20 cellular contexts compared by ENCODE assay signal in genomic region chr17:57221366-57222350, GRCh38. TPM values are rescaled to one million over a fixed set of nuclear protein-coding genes. Genes with fewer than 3 reads are reported as not detected.
DNase-seq lines count a peak whose midpoint lies in the region; ATAC-seq and TF ChIP-seq lines count a peak whose summit lies in the region.
"Had no signal": no experiment of that assay in that cellular context is flagged by ENCODE, and none has a peak within 500 bp of the region (broad histone marks: within the 10 kb centered on the region; RNA-seq: fewer than 3 reads in every experiment).

No MANE protein-coding gene starts in this region.

- no peak for TF ChIP-seq RAD21 in HCT116 (IDR thresholded peaks at IDR 0.05; ENCODE audit: low read depth)

- peak; percentile 1 for DNase-seq in DMS53 (lab: John Stamatoyannopoulos, UW)
- no peak for DNase-seq in DMS53 treated with DMSO at 0.1 percent for 48 hours (lab: John Stamatoyannopoulos, UW; ENCODE audit: unreplicated experiment)
- no peak for DNase-seq in T-helper 1 cell
- no peak for DNase-seq in HCT116 (ENCODE audit: low read depth, low spot score)
- DNase-seq in WTC11 (ENCODE audit: low spot score): no peak
- DNase-seq in nephron progenitor cell: no peak
- DNase-seq: AML-193; CD4-positive, alpha-beta T cell; DMS153; DND-41; EL; GOT3; H9 had no signal

- H3K4me3 Mint-ChIP-seq in T-helper 1 cell treated with Interleukin-12 subunit alpha and Interleukin-12 subunit beta and Interleukin-4 antibody, amounts not matched to agents 30 μg/mL and 1 μg/mL, for 36 hours: no peak overlapping the region
- H3K4me3 Mint-ChIP-seq in WTC11: no peak overlapping the region
- H3K4me3 Mint-ChIP-seq in nephron progenitor cell: no peak overlapping the region
- H3K4me3 Mint-ChIP-seq: CD4-positive, alpha-beta T cell; H9 had no signal

- H3K36me3 ChIP-seq in HCT116 (ENCODE audit: control insufficient read depth in 1 of 2, insufficient read depth in 2 of 2, low read length in 2 of 2): no peaks in the 10 kb centered on the region

- H4K20me1 ChIP-seq in HCT116 (ENCODE audit: insufficient read depth): no peaks in the 10 kb centered on the region

- no peak overlapping the region for H3K4me2 ChIP-seq in HCT116 (ENCODE audit: low read length)
- H3K4me2 ChIP-seq: A549 had no signal

- TF ChIP-seq CTCF in HCT116 (IDR thresholded peaks at IDR 0.05 in 2 of 3, conservative IDR thresholded peaks at IDR 0.05 in 1 of 3; ENCODE audit: borderline replicate concordance in 1 of 3, insufficient read depth in 1 of 3, low read depth in 2 of 3, low read length in 2 of 3) (no peak), WTC11 (IDR thresholded peaks at IDR 0.05) (no peak), nephron progenitor cell (IDR thresholded peaks at IDR 0.05) (no peak)

- peak overlapping the region; percentile 19 for H2AFZ ChIP-seq in HCT116 (ENCODE audit: low read depth, low read length, poor library complexity, severe bottlenecking)

- H3K27me3 ChIP-seq in HCT116 (ENCODE audit: insufficient read depth, low read length): no peaks in the 10 kb centered on the region

- H3K27me3 Mint-ChIP-seq in T-helper 1 cell treated with Interleukin-12 subunit alpha and Interleukin-12 subunit beta and Interleukin-4 antibody, amounts not matched to agents 30 μg/mL and 1 μg/mL, for 36 hours (ENCODE audit: low read depth): peaks cover 24% of the 10 kb centered on the region
- H3K27me3 Mint-ChIP-seq in WTC11 (ENCODE audit: low read depth) (no peaks in the 10 kb centered on the region; the same call in 1 of the 2 replicates), nephron progenitor cell (ENCODE audit: low read depth, poor library complexity) (no peaks in the 10 kb centered on the region)

- H3K4me3 ChIP-seq in HCT116 (replicated peaks in 1 of 2; ENCODE audit: low read depth in 1 of 2, low read length in 2 of 2): no peak overlapping the region
- H3K4me3 ChIP-seq: A549, GM12878 had no signal

- no peak overlapping the region for H3K27ac ChIP-seq in HCT116 (ENCODE audit: low read depth, low read length)
- H3K27ac ChIP-seq: 22Rv1, A549, C4-2B had no signal

- BruUV-seq in HCT116 (replicated peaks; lab: Mats Ljungman, UMichigan): no TSS peak

- POLR2A ChIA-PET in HCT116 (lab: Charles Lee) (no interaction called here), WTC11 (lab: Charles Lee) (no interaction called here)

- ATAC-seq in HCT116 (no peak), WTC11 (no peak), HG03097 (IDR thresholded peaks at IDR 0.05; ENCODE audit: low FRiP score, unreplicated experiment) (no peak)
- ATAC-seq: A549, GM12878 had no signal

- intact Hi-C loops in HCT116 (cut with micrococcal nuclease): no loop called here

- H3K9me2 ChIP-seq in HCT116 (ENCODE audit: insufficient read depth): no peaks in the 10 kb centered on the region

- RAD21 ChIA-PET in HCT116 (lab: Charles Lee; ENCODE audit: low non-redundant PET in 1 of 2, low total read pairs in 2 of 2, uncharacterized antibody in 2 of 2, unreplicated experiment in 2 of 2): no interaction called here

- no peaks in the 10 kb centered on the region for H3K79me2 ChIP-seq in HCT116 (ENCODE audit: insufficient read depth, low read length)

- H3K27ac Mint-ChIP-seq in T-helper 1 cell treated with Interleukin-12 subunit alpha and Interleukin-12 subunit beta and Interleukin-4 antibody, amounts not matched to agents 30 μg/mL and 1 μg/mL, for 36 hours: peak overlapping the region; percentile 34
- H3K27ac Mint-ChIP-seq in WTC11: no peak overlapping the region
- no peak overlapping the region for H3K27ac Mint-ChIP-seq in nephron progenitor cell
- H3K27ac Mint-ChIP-seq: CD4-positive, alpha-beta T cell; H9; IgD-negative memory B cell had no signal

- H3K9ac ChIP-seq in HCT116 (ENCODE audit: low read length): no peak overlapping the region

- TF ChIP-seq POLR2A in HCT116 (IDR thresholded peaks at IDR 0.05; ENCODE audit: borderline replicate concordance, extremely low read depth, insufficient read depth, insufficient read length): no peak

- H3K4me1 ChIP-seq in HCT116 (ENCODE audit: control insufficient read depth in 1 of 2, insufficient read depth in 2 of 2, low read length in 2 of 2): no peaks in the 10 kb centered on the region
- H3K4me1 ChIP-seq: A549 had no signal

- CTCF ChIA-PET in HCT116 (lab: Charles Lee) (no interaction called here), WTC11 (lab: Charles Lee) (interaction anchor here (1.4 kb wide), 1 partner anchor 21 kb away, joined by 5 read pairs; no protein-coding TSS in a partner anchor)

- no peaks in the 10 kb centered on the region for H3K36me3 Mint-ChIP-seq in T-helper 1 cell treated with Interleukin-12 subunit alpha and Interleukin-12 subunit beta and Interleukin-4 antibody, amounts not matched to agents 30 μg/mL and 1 μg/mL, for 36 hours (ENCODE audit: low read depth)
- H3K36me3 Mint-ChIP-seq in WTC11: peaks cover 13% of the 10 kb centered on the region
- peaks cover 13% of the 10 kb centered on the region for H3K36me3 Mint-ChIP-seq in nephron progenitor cell (ENCODE audit: low read depth)

- H3K9me3 Mint-ChIP-seq in T-helper 1 cell treated with Interleukin-12 subunit alpha and Interleukin-12 subunit beta and Interleukin-4 antibody, amounts not matched to agents 30 μg/mL and 1 μg/mL, for 36 hours: peaks cover 13% of the 10 kb centered on the region
- peaks cover 29% of the 10 kb centered on the region for H3K9me3 Mint-ChIP-seq in WTC11
- H3K9me3 Mint-ChIP-seq in nephron progenitor cell: peaks cover 48% of the 10 kb centered on the region

- H3K9me3 ChIP-seq in HCT116 (ENCODE audit: control insufficient read depth in 1 of 2, insufficient read depth in 1 of 2, low read depth in 1 of 2, low read length in 2 of 2): peaks cover 9 to 14% of the 10 kb centered on the region in 2 experiments

- no peaks in the 10 kb centered on the region for H3K4me1 Mint-ChIP-seq in T-helper 1 cell treated with Interleukin-12 subunit alpha and Interleukin-12 subunit beta and Interleukin-4 antibody, amounts not matched to agents 30 μg/mL and 1 μg/mL, for 36 hours (ENCODE audit: low read depth)
- no peaks in the 10 kb centered on the region for H3K4me1 Mint-ChIP-seq in WTC11
- H3K4me1 Mint-ChIP-seq in nephron progenitor cell: no peaks in the 10 kb centered on the region
- H3K4me1 Mint-ChIP-seq: H9, IgD-negative memory B cell had no signal

TF ChIP-seq in HCT116, 20 proteins besides CTCF, POLR2A, EP300 and RAD21:
- TF ChIP-seq ZBTB33 (IDR thresholded peaks at IDR 0.05; ENCODE audit: extremely low read depth, insufficient replicate concordance, low read length) (no peak), SP1 (IDR thresholded peaks at IDR 0.05; ENCODE audit: low read depth) (no peak), CBX3 (IDR thresholded peaks at IDR 0.05; ENCODE audit: low read depth) (no peak), SIN3A (IDR thresholded peaks at IDR 0.05; ENCODE audit: low read depth) (no peak), JUND (IDR thresholded peaks at IDR 0.05) (no peak), MAX (IDR thresholded peaks at IDR 0.05) (no peak)

TF ChIP-seq in WTC11, 78 proteins besides CTCF, POLR2A, EP300 and RAD21:
- TF ChIP-seq ZNF232 (CRISPR knock-in tag; IDR thresholded peaks at IDR 0.05) (no peak), NR2C2 (CRISPR knock-in tag; IDR thresholded peaks at IDR 0.05) (no peak), FOXJ3 (CRISPR knock-in tag; IDR thresholded peaks at IDR 0.05; ENCODE audit: borderline replicate concordance) (no peak), ZNF512 (CRISPR knock-in tag; IDR thresholded peaks at IDR 0.05; ENCODE audit: borderline replicate concordance) (no peak), ZNF317 (CRISPR knock-in tag; IDR thresholded peaks at IDR 0.05; ENCODE audit: borderline replicate concordance, low read depth) (peak; percentile 87)

RNA-seq across cellular contexts. Expression of gene MSI2, which starts 34.7 kb away (rescaled TPM):
- 137 TPM for total RNA-seq in HCT116 (2021; ENCODE audit: unreplicated experiment)
- 36.6 and 46.1 TPM in 2 replicates for polyA plus RNA-seq in HCT116 (2012)
- 79.9 to 87.0 TPM (median 82.1 TPM) in 3 replicates for total RNA-seq in WTC11 (2021)
